16 cellular contexts compared by ENCODE assay signal in the genomic region with DNA sequence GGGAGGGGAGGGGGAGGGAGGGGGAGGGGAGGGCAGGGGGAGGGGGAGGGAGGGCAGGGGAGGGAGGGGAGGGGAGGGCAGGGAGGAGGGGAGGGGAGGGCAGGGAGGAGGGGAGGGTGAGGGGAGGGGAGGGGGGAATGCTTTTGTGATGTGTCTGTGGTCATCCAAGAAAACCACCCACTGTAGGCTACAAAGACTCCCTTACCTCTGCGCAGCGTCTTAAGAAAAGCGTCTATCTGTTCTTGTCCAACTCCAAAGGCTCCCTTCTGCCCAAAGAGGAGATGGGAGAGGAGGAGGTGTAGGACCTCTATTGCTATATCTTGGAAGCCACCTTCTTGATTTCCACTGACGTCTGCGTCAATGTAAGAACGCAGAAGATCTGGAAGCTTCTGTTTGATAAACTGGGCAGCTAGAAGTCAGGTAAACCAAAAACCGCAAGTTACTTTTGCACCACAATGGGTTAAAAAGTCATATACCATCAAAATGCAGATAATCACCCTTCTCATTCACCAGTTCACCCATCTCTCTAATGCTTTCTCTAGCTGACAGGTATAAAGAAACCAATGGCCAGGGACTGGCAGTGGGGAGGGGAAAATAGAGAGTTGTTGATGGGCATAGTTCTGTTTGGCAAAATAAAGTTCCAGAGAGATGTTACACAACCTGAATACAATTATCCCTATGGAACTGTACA.
"Had no signal": no experiment of that assay in that cellular context is flagged by ENCODE, and none has a peak within 500 bp of the region (broad histone marks: within the 10 kb centered on the region; RNA-seq: fewer than 3 reads in every experiment).

No MANE protein-coding gene starts in this region.

- H3K4me3 Mint-ChIP-seq: activated T-cell treated with anti-CD3 and anti-CD28 coated beads, Interleukin-2, amount 50 U/mL, for 4 hours had no signal

- H3K9me3 ChIP-seq: ascending aorta, breast epithelium, left lung, ovary, thoracic aorta, upper lobe of right lung had no signal

- H3K36me3 ChIP-seq: breast epithelium, ovary had no signal

- H3K4me3 ChIP-seq: ascending aorta, breast epithelium, left lung, ovary, thoracic aorta, upper lobe of right lung had no signal

- H3K4me1 ChIP-seq: ascending aorta, breast epithelium, left lung, upper lobe of right lung had no signal

- DNase-seq: activated gamma-delta T cell treated with Interleukin-2 at 50 U/mL for 16 hours; activated T-cell treated with anti-CD3 and anti-CD28 coated beads, Interleukin-2, amount 50 U/mL, for 4 hours; cerebellar nuclear complex; effector memory CD4-positive, alpha-beta T cell; foreskin fibroblast; hippocampal formation; kidney; left lung; ovary; upper lobe of right lung; WERI-Rb-1 had no signal

- H3K27ac ChIP-seq: ascending aorta, breast epithelium, left lung, ovary, thoracic aorta, upper lobe of right lung, WERI-Rb-1 had no signal

- H3K27me3 ChIP-seq: ascending aorta, breast epithelium, left lung, ovary, upper lobe of right lung had no signal

- ATAC-seq: activated T-cell treated with anti-CD3 and anti-CD28 coated beads, Interleukin-2, amount 50 U/mL, for 4 hours; left lung; sciatic nerve; SK-N-SH treated with all-trans-retinoic acid at 6 μM for 48 hours; upper lobe of right lung had no signal

- H3K9me3 Mint-ChIP-seq: activated T-cell treated with anti-CD3 and anti-CD28 coated beads, Interleukin-2, amount 50 U/mL, for 4 hours had no signal
